39 cellular contexts compared by ENCODE assay signal in the genomic region with DNA sequence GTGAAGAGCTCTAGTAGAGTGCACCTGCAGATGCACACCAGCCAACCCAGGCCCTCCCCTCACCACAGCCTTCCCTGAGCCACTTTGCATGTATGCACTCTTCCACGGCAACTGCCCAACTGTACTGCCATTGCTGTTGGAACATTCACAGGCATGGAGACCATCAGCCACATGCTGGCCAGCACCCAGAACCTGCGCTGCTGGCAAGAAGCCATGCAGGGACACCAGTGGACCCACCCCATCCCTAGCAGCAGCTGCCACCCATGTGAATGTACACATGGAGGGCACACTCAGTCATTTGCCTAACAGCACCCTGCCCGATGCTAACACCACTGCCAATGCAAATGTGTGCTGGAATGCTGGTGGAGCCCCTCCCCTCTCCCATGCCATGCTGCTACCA. TPM values are rescaled to one million over a fixed set of nuclear protein-coding genes. Genes with fewer than 3 reads are reported as not detected.
"Had no signal": no experiment of that assay in that cellular context is flagged by ENCODE, and none has a peak within 500 bp of the region (broad histone marks: within the 10 kb centered on the region; RNA-seq: fewer than 3 reads in every experiment).

No MANE protein-coding gene starts in this region.

- H3K27me3 ChIP-seq: body of pancreas, brain microvascular endothelial cell had no signal

- H3K4me1 ChIP-seq: adrenal gland, body of pancreas, breast epithelium had no signal

- H3K4me1 Mint-ChIP-seq: activated B cell treated with CpG ODN at 0.5 μM for 24 hours; activated CD4-positive, alpha-beta T cell treated with anti-CD3 and anti-CD28 coated beads, Interleukin-2, amount 10 ng/mL, durations not matched to agents 24 days and 14 days; activated naive CD8-positive, alpha-beta T cell treated with anti-CD3 and anti-CD28 coated beads for 36 hours; activated T-helper 17 cell treated with anti-CD3 and anti-CD28 coated beads, Interleukin-2, amount 50 U/mL, for 72 hours had no signal

- ATAC-seq: activated CD8-positive, alpha-beta T cell treated with anti-CD3 and anti-CD28 coated beads for 36 hours; activated naive CD4-positive, alpha-beta T cell treated with anti-CD3 and anti-CD28 coated beads, Interleukin-2, amount 50 U/mL, for 72 hours; activated T-cell treated with anti-CD3 and anti-CD28 coated beads, Interleukin-2, amount 50 U/mL, for 4 hours; activated T-cell treated with anti-CD3 and anti-CD28 coated beads, Interleukin-2, amount 50 U/mL, for 72 hours; activated T-helper 17 cell treated with anti-CD3 and anti-CD28 coated beads, Interleukin-2, amount 50 U/mL, for 72 hours; body of pancreas had no signal

- H3K36me3 ChIP-seq: adrenal gland, brain microvascular endothelial cell, breast epithelium had no signal

- FAIRE-seq: TTC549 had no signal

- H3K4me3 ChIP-seq: adrenal gland, body of pancreas, breast epithelium had no signal

- H3K9me3 Mint-ChIP-seq: activated B cell treated with CpG ODN at 0.5 μM for 24 hours; activated CD4-positive, alpha-beta T cell treated with anti-CD3 and anti-CD28 coated beads, Interleukin-2, amount 10 ng/mL, durations not matched to agents 24 days and 14 days; activated CD8-positive, alpha-beta T cell treated with anti-CD3 and anti-CD28 coated beads for 36 hours; activated naive CD4-positive, alpha-beta T cell treated with anti-CD3 and anti-CD28 coated beads for 36 hours; activated naive CD4-positive, alpha-beta T cell treated with anti-CD3 and anti-CD28 coated beads, Interleukin-2, amount 50 U/mL, for 72 hours; activated naive CD8-positive, alpha-beta T cell treated with anti-CD3 and anti-CD28 coated beads for 36 hours; activated T-cell treated with anti-CD3 and anti-CD28 coated beads, Interleukin-2, amount 50 U/mL, for 4 hours; activated T-helper 17 cell treated with anti-CD3 and anti-CD28 coated beads, Interleukin-2, amount 50 U/mL, for 72 hours; T-helper 2 cell treated with Interferon-gamma antibody and Interleukin-4, amounts not matched to agents 5 μg/mL and 100 μg/mL, for 36 hours had no signal

- H3K9me3 ChIP-seq: adrenal gland, body of pancreas had no signal

- H3K36me3 Mint-ChIP-seq: activated CD4-positive, alpha-beta memory T cell treated with anti-CD3 and anti-CD28 coated beads for 36 hours; activated naive CD4-positive, alpha-beta T cell treated with anti-CD3 and anti-CD28 coated beads, Interleukin-2, amount 50 U/mL, for 72 hours; activated naive CD8-positive, alpha-beta T cell treated with anti-CD3 and anti-CD28 coated beads for 36 hours had no signal

- H3K27ac Mint-ChIP-seq: activated B cell treated with CpG ODN at 0.5 μM for 24 hours; activated CD4-positive, alpha-beta memory T cell treated with anti-CD3 and anti-CD28 coated beads for 36 hours; activated CD4-positive, alpha-beta T cell treated with anti-CD3 and anti-CD28 coated beads, Interleukin-2, amount 10 ng/mL, durations not matched to agents 24 days and 14 days; activated CD8-positive, alpha-beta T cell treated with anti-CD3 and anti-CD28 coated beads for 36 hours; activated naive CD4-positive, alpha-beta T cell treated with anti-CD3 and anti-CD28 coated beads for 36 hours; activated naive CD4-positive, alpha-beta T cell treated with anti-CD3 and anti-CD28 coated beads, Interleukin-2, amount 50 U/mL, for 72 hours; activated naive CD8-positive, alpha-beta T cell treated with anti-CD3 and anti-CD28 coated beads for 36 hours; activated T-cell treated with anti-CD3 and anti-CD28 coated beads, Interleukin-2, amount 50 U/mL, for 72 hours; activated T-helper 1 cell treated with anti-CD3 and anti-CD28 coated beads, Interleukin-12 subunit alpha, Interleukin-12 subunit beta, Interleukin-2, Interleukin-4 antibody, amounts not matched to agents 30 ng/mL and 10 ng/mL and 1 ng/mL, durations not matched to agents 14 hours and 24 hours and 36 hours; activated T-helper 17 cell treated with anti-CD3 and anti-CD28 coated beads, Interleukin-2, amount 50 U/mL, for 72 hours; T-helper 1 cell treated with Interleukin-12 subunit alpha and Interleukin-12 subunit beta and Interleukin-4 antibody, amounts not matched to agents 30 μg/mL and 1 μg/mL, for 36 hours; T-helper 2 cell treated with Interferon-gamma antibody and Interleukin-4, amounts not matched to agents 5 μg/mL and 100 μg/mL, for 36 hours had no signal

- H3K4me3 Mint-ChIP-seq: activated B cell treated with CpG ODN at 0.5 μM for 24 hours; activated CD4-positive, alpha-beta memory T cell treated with anti-CD3 and anti-CD28 coated beads for 36 hours; activated CD4-positive, alpha-beta T cell treated with anti-CD3 and anti-CD28 coated beads, Interleukin-2, amount 10 ng/mL, durations not matched to agents 24 days and 14 days; activated CD8-positive, alpha-beta T cell treated with anti-CD3 and anti-CD28 coated beads for 36 hours; activated naive CD4-positive, alpha-beta T cell treated with anti-CD3 and anti-CD28 coated beads for 36 hours; activated naive CD8-positive, alpha-beta T cell treated with anti-CD3 and anti-CD28 coated beads for 36 hours; activated T-cell treated with anti-CD3 and anti-CD28 coated beads, Interleukin-2, amount 50 U/mL, for 4 hours; activated T-cell treated with anti-CD3 and anti-CD28 coated beads, Interleukin-2, amount 50 U/mL, for 72 hours; activated T-helper 1 cell treated with anti-CD3 and anti-CD28 coated beads, Interleukin-12 subunit alpha, Interleukin-12 subunit beta, Interleukin-2, Interleukin-4 antibody, amounts not matched to agents 30 ng/mL and 10 ng/mL and 1 ng/mL, durations not matched to agents 14 hours and 24 hours and 36 hours; activated T-helper 17 cell treated with anti-CD3 and anti-CD28 coated beads, Interleukin-2, amount 50 U/mL, for 72 hours; T-helper 1 cell treated with Interleukin-12 subunit alpha and Interleukin-12 subunit beta and Interleukin-4 antibody, amounts not matched to agents 30 μg/mL and 1 μg/mL, for 36 hours; T-helper 2 cell treated with Interferon-gamma antibody and Interleukin-4, amounts not matched to agents 5 μg/mL and 100 μg/mL, for 36 hours had no signal

- H3K27ac ChIP-seq: adrenal gland, body of pancreas, brain microvascular endothelial cell, breast epithelium, VCaP had no signal

- H3K27me3 Mint-ChIP-seq: activated B cell treated with CpG ODN at 0.5 μM for 24 hours; activated CD4-positive, alpha-beta memory T cell treated with anti-CD3 and anti-CD28 coated beads for 36 hours; activated CD4-positive, alpha-beta T cell treated with anti-CD3 and anti-CD28 coated beads, Interleukin-2, amount 10 ng/mL, durations not matched to agents 24 days and 14 days; activated CD8-positive, alpha-beta T cell treated with anti-CD3 and anti-CD28 coated beads for 36 hours; activated naive CD8-positive, alpha-beta T cell treated with anti-CD3 and anti-CD28 coated beads for 36 hours; activated T-helper 17 cell treated with anti-CD3 and anti-CD28 coated beads, Interleukin-2, amount 50 U/mL, for 72 hours had no signal

- DNase-seq: activated B cell treated with CpG ODN at 0.5 μM for 24 hours; activated CD4-positive, alpha-beta memory T cell treated with anti-CD3 and anti-CD28 coated beads for 36 hours; activated CD4-positive, alpha-beta T cell treated with anti-CD3 and anti-CD28 coated beads for 4 hours; activated CD4-positive, alpha-beta T cell treated with anti-CD3 and anti-CD28 coated beads, Interleukin-2, amount 10 ng/mL, durations not matched to agents 24 days and 14 days; activated CD4-positive, alpha-beta T cell treated with anti-CD3 and anti-CD28 coated beads, Interleukin-2, amount 50 U/mL, for 1 hour; activated CD4-positive, alpha-beta T cell treated with anti-CD3 and anti-CD28 coated beads, Interleukin-2, amount 50 U/mL, for 4 hours; activated CD8-positive, alpha-beta memory T cell treated with anti-CD3 and anti-CD28 coated beads, Interleukin-2, amount 50 U/mL, for 4 hours; activated CD8-positive, alpha-beta T cell treated with anti-CD3 and anti-CD28 coated beads for 36 hours; activated effector memory CD4-positive, alpha-beta T cell treated with anti-CD3 and anti-CD28 coated beads, Interleukin-2, amount 50 U/mL, for 16 hours; activated gamma-delta T cell treated with Interleukin-2 at 50 U/mL for 16 hours; activated naive CD4-positive, alpha-beta T cell; activated naive CD4-positive, alpha-beta T cell treated with anti-CD3 and anti-CD28 coated beads for 36 hours; activated naive CD4-positive, alpha-beta T cell treated with anti-CD3 and anti-CD28 coated beads, Interleukin-2, amount 50 U/mL, for 16 hours; activated naive CD8-positive, alpha-beta T cell treated with anti-CD3 and anti-CD28 coated beads for 36 hours; activated T-cell treated with anti-CD3 and anti-CD28 coated beads for 4 hours; activated T-cell treated with anti-CD3 and anti-CD28 coated beads, Interleukin-2, amount 50 U/mL, for 1 hour; activated T-cell treated with anti-CD3 and anti-CD28 coated beads, Interleukin-2, amount 50 U/mL, for 4 hours; activated T-cell treated with anti-CD3 and anti-CD28 coated beads, Interleukin-2, amount 50 U/mL, for 72 hours; adrenal gland; amniotic stem cell; brain microvascular endothelial cell; central memory CD4-positive, alpha-beta T cell; T-helper 1 cell; T-helper 2 cell; T-helper 9 cell had no signal

RNA-seq across cellular contexts. Expression of gene FAM47B, which starts 35.6 kb away (rescaled TPM):
- total RNA-seq: activated B cell treated with CpG ODN at 0.5 μM for 24 hours; activated CD4-positive, alpha-beta memory T cell treated with anti-CD3 and anti-CD28 coated beads for 36 hours; activated CD4-positive, alpha-beta T cell treated with anti-CD3 and anti-CD28 coated beads, Interleukin-2, amount 10 ng/mL, durations not matched to agents 24 days and 14 days; activated CD8-positive, alpha-beta memory T cell treated with anti-CD3 and anti-CD28 coated beads for 36 hours; activated CD8-positive, alpha-beta T cell treated with anti-CD3 and anti-CD28 coated beads for 36 hours; activated naive CD4-positive, alpha-beta T cell treated with anti-CD3 and anti-CD28 coated beads for 36 hours; activated naive CD4-positive, alpha-beta T cell treated with anti-CD3 and anti-CD28 coated beads, Interleukin-2, amount 50 U/mL, for 72 hours; activated naive CD8-positive, alpha-beta T cell treated with anti-CD3 and anti-CD28 coated beads for 36 hours; activated T-cell treated with anti-CD3 and anti-CD28 coated beads, Interleukin-2, amount 50 U/mL, for 4 hours; activated T-cell treated with anti-CD3 and anti-CD28 coated beads, Interleukin-2, amount 50 U/mL, for 72 hours; activated T-helper 1 cell treated with anti-CD3 and anti-CD28 coated beads, Interleukin-12 subunit alpha, Interleukin-12 subunit beta, Interleukin-2, Interleukin-4 antibody, amounts not matched to agents 30 ng/mL and 10 ng/mL and 1 ng/mL, durations not matched to agents 14 hours and 24 hours and 36 hours; activated T-helper 17 cell treated with anti-CD3 and anti-CD28 coated beads, Interleukin-2, amount 50 U/mL, for 72 hours; adrenal gland; aorta; astrocyte; body of pancreas; breast epithelium; cardiac septum; cerebellum had no signal
- polyA plus RNA-seq: adrenal gland, aorta had no signal
